ENCODE assay signal across 21 cellular contexts in genomic region chr20:61301995-61302525, GRCh38. TPM values are rescaled to one million over a fixed set of nuclear protein-coding genes. Genes with fewer than 3 reads are reported as not detected.
"Had no signal": no experiment of that assay in that cellular context is flagged by ENCODE, and none has a peak within 500 bp of the region (broad histone marks: within the 10 kb centered on the region; RNA-seq: fewer than 3 reads in every experiment).

No MANE protein-coding gene starts in this region.

- H3K9me3 ChIP-seq: SK-N-SH had no signal

- ATAC-seq: K562 had no signal

- H3K9ac ChIP-seq: KMS-11, SK-N-SH had no signal

- H3K4me3 ChIP-seq: K562 had no signal

- DNase-seq: Kasumi-1, MM.1S, NCI-H1092 treated with DMSO at 0.1 percent for 48 hours, NCI-H1436, NCI-H187, NCI-H2029, NCI-H2081 treated with DMSO at 0.1 percent for 48 hours, NCI-H2171, NCI-H226, NCI-H446, NCI-H510A, NCI-H524 treated with DMSO at 0.1 percent for 48 hours, NCI-H69, NCI-H774, SHP77, SK-N-SH had no signal

- H3K4me2 ChIP-seq: KMS-11, SK-N-SH had no signal

- H3K27ac ChIP-seq: KMS-11, RWPE1 had no signal

RNA-seq across cellular contexts. Expression of gene CDH4, which starts 50.0 kb away (rescaled TPM):
- total RNA-seq: K562, SK-MEL-5 had no signal
- polyA plus RNA-seq: IgD-negative memory B cell, SK-N-SH had no signal
